13 cellular contexts compared by ENCODE assay signal in the genomic region with DNA sequence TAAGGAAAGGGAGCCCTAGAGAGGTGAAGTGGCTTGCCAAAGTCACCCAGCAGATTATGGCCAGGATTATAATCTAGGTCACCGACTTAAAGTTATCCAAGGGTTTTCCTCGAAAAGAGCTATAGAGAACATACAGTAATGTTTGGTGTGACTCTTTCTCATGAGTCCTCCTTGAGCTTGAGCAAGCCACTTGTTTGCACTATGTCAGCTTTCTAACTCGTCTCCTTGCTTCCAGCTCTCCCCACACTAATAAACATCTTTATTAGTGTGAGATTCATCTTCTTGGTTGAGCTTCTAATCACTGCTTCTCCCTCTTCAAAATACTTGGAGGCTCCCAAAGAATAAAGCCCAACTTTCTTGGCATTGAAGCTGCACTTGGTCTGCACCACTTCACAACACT.
"Had no signal": no experiment of that assay in that cellular context is flagged by ENCODE, and none has a peak within 500 bp of the region (broad histone marks: within the 10 kb centered on the region; RNA-seq: fewer than 3 reads in every experiment).

No MANE protein-coding gene starts in this region.

- ATAC-seq: left lung; naive thymus-derived CD8-positive, alpha-beta T cell had no signal

- H3K27me3 ChIP-seq: left lung, neutrophil, transverse colon had no signal

- DNase-seq: foreskin melanocyte; immature natural killer cell; left lung; mesendoderm; naive thymus-derived CD8-positive, alpha-beta T cell; posterior cingulate gyrus; stimulated activated CD4-positive, alpha-beta T cell treated with anti-CD3 and anti-CD28 coated beads, Interleukin-2, amount 100 ng/mL, for 48 hours; stimulated activated naive CD4-positive, alpha-beta T cell treated with Interleukin-2 at 50 U/mL for 16 hours; transverse colon had no signal

- H3K4me2 ChIP-seq: smooth muscle cell had no signal

- H3K4me1 ChIP-seq: left lung had no signal

- H3K4me1 Mint-ChIP-seq: immature natural killer cell; naive thymus-derived CD8-positive, alpha-beta T cell had no signal

- H3K36me3 Mint-ChIP-seq: immature natural killer cell; naive thymus-derived CD8-positive, alpha-beta T cell had no signal

- H3K27me3 Mint-ChIP-seq: dendritic cell treated with granulocyte-macrophage colony-stimulating factor and Interleukin-4, amounts not matched to agents 40 ng/mL and 50 ng/mL, for 4 days had no signal

- H3K27ac ChIP-seq: left lung, neutrophil, transverse colon had no signal

- H3K4me3 Mint-ChIP-seq: dendritic cell treated with granulocyte-macrophage colony-stimulating factor and Interleukin-4, amounts not matched to agents 40 ng/mL and 50 ng/mL, for 4 days; immature natural killer cell; naive thymus-derived CD8-positive, alpha-beta T cell had no signal

- H3K4me3 ChIP-seq: left lung, lung, smooth muscle cell, transverse colon had no signal

- H3K9me3 ChIP-seq: neutrophil had no signal

- H3K9me3 Mint-ChIP-seq: immature natural killer cell had no signal

- H3K36me3 ChIP-seq: left lung, neutrophil, transverse colon had no signal

- H3K27ac Mint-ChIP-seq: dendritic cell treated with granulocyte-macrophage colony-stimulating factor and Interleukin-4, amounts not matched to agents 40 ng/mL and 50 ng/mL, for 4 days; immature natural killer cell; naive thymus-derived CD8-positive, alpha-beta T cell had no signal
